Comparison of ENCODE assay signal across 21 cellular contexts in the genomic region with DNA sequence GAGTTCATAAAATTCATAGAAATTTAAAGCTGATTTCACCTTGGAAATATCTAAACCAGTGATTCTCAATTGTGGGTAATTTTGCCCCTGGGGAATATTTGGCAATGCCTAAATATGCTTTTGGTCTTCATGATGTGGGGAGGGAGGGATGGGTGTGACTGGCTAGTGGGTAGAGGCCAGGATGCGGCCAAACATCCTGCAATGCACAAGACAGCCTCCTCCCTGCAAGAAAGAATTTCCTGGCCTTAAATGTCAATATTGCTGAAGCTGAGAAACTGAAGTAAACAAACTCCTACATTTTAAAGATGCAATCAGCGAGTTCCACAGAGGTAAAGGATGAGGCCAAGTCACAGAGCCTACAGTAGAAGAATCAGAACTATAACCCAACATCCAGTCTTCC.
"Had no signal": no experiment of that assay in that cellular context is flagged by ENCODE, and none has a peak within 500 bp of the region (broad histone marks: within the 10 kb centered on the region; RNA-seq: fewer than 3 reads in every experiment).

No MANE protein-coding gene starts in this region.

- H3K4me2 ChIP-seq: neural progenitor cell, smooth muscle cell had no signal

- H3K9me3 ChIP-seq: adrenal gland, heart left ventricle, stomach, suprapubic skin, tibial nerve, uterus had no signal

- H3K36me3 ChIP-seq: adrenal gland, heart left ventricle, neural progenitor cell, stomach, suprapubic skin, tibial nerve, uterus, WERI-Rb-1 had no signal

- H3K9ac ChIP-seq: neural progenitor cell had no signal

- H3K27ac ChIP-seq: adrenal gland, neural progenitor cell, stomach, suprapubic skin, tibial nerve, WERI-Rb-1 had no signal

- ATAC-seq: activated naive CD4-positive, alpha-beta T cell treated with anti-CD3 and anti-CD28 coated beads, Interleukin-2, amount 50 U/mL, for 72 hours; esophagus mucosa; heart left ventricle; left cardiac atrium; naive thymus-derived CD8-positive, alpha-beta T cell; sciatic nerve; stimulated activated memory B cell treated with anti-CD40 and anti-IgM and Interleukin-4, amounts not matched to agents 10 μg/mL and 1 μg/mL and 100 μg/mL, for 72 hours had no signal

- DNase-seq: activated gamma-delta T cell treated with Interleukin-2 at 50 U/mL for 16 hours; activated T-cell treated with anti-CD3 and anti-CD28 coated beads, Interleukin-2, amount 50 U/mL, for 1 hour; adrenal gland; central memory CD4-positive, alpha-beta T cell; dermis blood vessel endothelial cell; effector memory CD4-positive, alpha-beta T cell; heart left ventricle; left cardiac atrium; naive thymus-derived CD8-positive, alpha-beta T cell; stimulated activated CD4-positive, alpha-beta T cell treated with anti-CD3 and anti-CD28 coated beads, Interleukin-15, amount 100 ng/mL, for 24 hours; stomach; uterus; WERI-Rb-1 had no signal

- H3K27me3 ChIP-seq: adrenal gland, heart left ventricle, neural progenitor cell, stomach, suprapubic skin, tibial nerve, uterus had no signal

- H3K4me1 ChIP-seq: adrenal gland, heart left ventricle, neural progenitor cell, stomach, suprapubic skin, tibial nerve, uterus had no signal

- H3K4me3 ChIP-seq: adrenal gland, heart left ventricle, neural progenitor cell, smooth muscle cell, stomach, suprapubic skin, tibial nerve, uterus had no signal
